Comparison of ENCODE assay signal across 14 cellular contexts in the genomic region with DNA sequence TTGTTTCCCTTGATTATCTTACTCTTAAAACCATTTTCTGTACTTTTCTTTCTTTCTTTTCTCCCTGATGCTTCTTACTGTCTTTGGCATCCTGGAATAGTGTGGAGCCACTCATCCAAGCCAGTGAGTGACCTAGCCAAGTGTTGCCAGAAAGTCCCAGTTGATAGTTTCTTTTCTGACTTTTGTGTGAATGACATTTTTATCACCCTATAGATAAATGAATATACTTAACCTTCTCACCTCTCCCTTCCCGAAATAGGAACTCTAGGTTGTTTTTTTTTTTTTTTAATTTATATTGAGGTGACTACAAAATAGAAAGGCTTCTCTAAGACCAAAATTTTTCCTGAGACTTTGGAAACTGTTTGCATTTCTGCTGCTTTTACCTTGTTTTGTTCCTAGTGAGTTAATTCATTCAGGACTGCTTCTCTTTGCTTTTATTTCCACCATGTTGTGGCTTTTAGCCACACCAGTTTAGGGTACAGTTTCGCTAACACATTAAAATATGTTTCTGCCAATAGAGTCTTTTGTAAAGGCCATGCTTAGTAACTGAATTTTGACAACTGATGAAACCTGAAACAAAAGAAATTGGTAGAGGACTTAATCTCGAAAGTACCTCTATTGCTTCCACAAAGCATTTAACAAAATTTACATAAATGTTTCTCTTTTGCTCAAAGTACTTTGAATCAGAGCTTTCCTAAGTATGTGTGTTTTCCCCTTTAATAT.
DNase-seq lines count a peak whose midpoint lies in the region; ATAC-seq and TF ChIP-seq lines count a peak whose summit lies in the region.
"Had no signal": no experiment of that assay in that cellular context is flagged by ENCODE, and none has a peak within 500 bp of the region (broad histone marks: within the 10 kb centered on the region; RNA-seq: fewer than 3 reads in every experiment).

No MANE protein-coding gene starts in this region.

- peak overlapping the region; percentile 34 for H3K4me2 ChIP-seq in Karpas-422 (ENCODE audit: low read depth, low read length, poor library complexity, severe bottlenecking)

- no peaks in the 10 kb centered on the region for H3K9me3 Mint-ChIP-seq in activated naive CD4-positive, alpha-beta T cell treated with anti-CD3 and anti-CD28 coated beads, Interleukin-2, amount 50 U/mL, for 72 hours
- H3K9me3 Mint-ChIP-seq in activated naive CD4-positive, alpha-beta T cell treated with anti-CD3 and anti-CD28 coated beads, Interleukin-2, amount 10 ng/mL, durations not matched to agents 7 days and 5 days, result no peaks in the 10 kb centered on the region
- no peaks in the 10 kb centered on the region for H3K9me3 Mint-ChIP-seq in stimulated activated naive B cell treated with anti-CD40 and anti-IgM and Interleukin-4, amounts not matched to agents 10 μg/mL and 1 μg/mL and 100 μg/mL, for 72 hours
- no peaks in the 10 kb centered on the region for H3K9me3 Mint-ChIP-seq in CD4-positive, alpha-beta T cell
- H3K9me3 Mint-ChIP-seq: activated naive CD8-positive, alpha-beta T cell treated with anti-CD3 and anti-CD28 coated beads, Interleukin-2, amount 10 ng/mL, durations not matched to agents 7 days and 5 days had no signal

- H3K36me3 ChIP-seq in HEK293 (ENCODE audit: control insufficient read depth in 2 of 2, insufficient read depth in 1 of 2, low read length in 2 of 2) (peaks cover 14 to 22% of the 10 kb centered on the region in 2 experiments), Karpas-422 (ENCODE audit: insufficient read depth, low read length) (peaks cover 22% of the 10 kb centered on the region)

- no peak overlapping the region for H3K27ac ChIP-seq in HEK293 (ENCODE audit: extremely low read depth, low read depth, low read length)
- H3K27ac ChIP-seq in Karpas-422 (ENCODE audit: low read length), result peak overlapping the region; percentile 20; the same call in 1 of the 2 replicates
- H3K27ac ChIP-seq in CD4-positive, alpha-beta T cell (ENCODE audit: low read depth, low read length), result no peak overlapping the region
- H3K27ac ChIP-seq: psoas muscle, SJCRH30, tibial nerve had no signal

- peak; percentile 14 to 64 for ATAC-seq in activated naive CD4-positive, alpha-beta T cell treated with anti-CD3 and anti-CD28 coated beads, Interleukin-2, amount 50 U/mL, for 72 hours
- no peak for ATAC-seq in stimulated activated naive B cell treated with anti-CD40 and anti-IgM and Interleukin-4, amounts not matched to agents 10 μg/mL and 1 μg/mL and 100 μg/mL, for 72 hours (replicated peaks)
- no peak for ATAC-seq in HG03460 (IDR thresholded peaks at IDR 0.05; ENCODE audit: unreplicated experiment)
- ATAC-seq in CD4-positive, alpha-beta T cell (ENCODE audit: poor library complexity), result no peak
- ATAC-seq: activated CD8-positive, alpha-beta memory T cell treated with anti-CD3 and anti-CD28 coated beads, Interleukin-2, amount 10 ng/mL, durations not matched to agents 7 days and 5 days; psoas muscle had no signal

- H3K9me2 ChIP-seq in Karpas-422 (replicated peaks; ENCODE audit: insufficient read depth, low read length), result no peaks in the 10 kb centered on the region

- H3K9me3 ChIP-seq in HEK293 (ENCODE audit: control insufficient read depth, insufficient read depth, low read depth, low read length), result no peaks in the 10 kb centered on the region
- no peaks in the 10 kb centered on the region for H3K9me3 ChIP-seq in Karpas-422 (ENCODE audit: low read length)
- H3K9me3 ChIP-seq in CD4-positive, alpha-beta T cell (ENCODE audit: control insufficient read depth, low read length), result no peaks in the 10 kb centered on the region
- H3K9me3 ChIP-seq: psoas muscle, SJCRH30, tibial nerve had no signal

- H3K4me3 ChIP-seq in HEK293 (ENCODE audit: low read depth, low read length), result no peak overlapping the region
- H3K4me3 ChIP-seq in Karpas-422 (ENCODE audit: low read length), result no peak overlapping the region
- H3K4me3 ChIP-seq: psoas muscle, SJCRH30, tibial nerve had no signal

- peaks cover 0 to 6% of the 10 kb centered on the region in 2 donors for H3K36me3 Mint-ChIP-seq in activated naive CD4-positive, alpha-beta T cell treated with anti-CD3 and anti-CD28 coated beads, Interleukin-2, amount 50 U/mL, for 72 hours
- peaks cover 20% of the 10 kb centered on the region for H3K36me3 Mint-ChIP-seq in activated naive CD4-positive, alpha-beta T cell treated with anti-CD3 and anti-CD28 coated beads, Interleukin-2, amount 10 ng/mL, durations not matched to agents 7 days and 5 days
- peaks cover 17 to 47% of the 10 kb centered on the region in 2 donors for H3K36me3 Mint-ChIP-seq in stimulated activated naive B cell treated with anti-CD40 and anti-IgM and Interleukin-4, amounts not matched to agents 10 μg/mL and 1 μg/mL and 100 μg/mL, for 72 hours
- peaks cover 81% of the 10 kb centered on the region for H3K36me3 Mint-ChIP-seq in CD4-positive, alpha-beta T cell (ENCODE audit: low read depth)

- H3K27ac Mint-ChIP-seq in activated naive CD4-positive, alpha-beta T cell treated with anti-CD3 and anti-CD28 coated beads, Interleukin-2, amount 50 U/mL, for 72 hours, result peak overlapping the region in 1 of 2 donors; percentile 72
- no peak overlapping the region for H3K27ac Mint-ChIP-seq in activated naive CD4-positive, alpha-beta T cell treated with anti-CD3 and anti-CD28 coated beads, Interleukin-2, amount 10 ng/mL, durations not matched to agents 7 days and 5 days
- H3K27ac Mint-ChIP-seq in stimulated activated naive B cell treated with anti-CD40 and anti-IgM and Interleukin-4, amounts not matched to agents 10 μg/mL and 1 μg/mL and 100 μg/mL, for 72 hours, result peak overlapping the region; percentile 11
- H3K27ac Mint-ChIP-seq in CD4-positive, alpha-beta T cell, result no peak overlapping the region
- H3K27ac Mint-ChIP-seq: activated CD8-positive, alpha-beta memory T cell treated with anti-CD3 and anti-CD28 coated beads, Interleukin-2, amount 10 ng/mL, durations not matched to agents 7 days and 5 days; activated naive CD8-positive, alpha-beta T cell treated with anti-CD3 and anti-CD28 coated beads, Interleukin-2, amount 10 ng/mL, durations not matched to agents 7 days and 5 days had no signal

- H3K79me2 ChIP-seq in Karpas-422 (ENCODE audit: low read length), result no peaks in the 10 kb centered on the region

- H2AFZ ChIP-seq in Karpas-422 (ENCODE audit: low read length), result peak overlapping the region; percentile 54; the same call in 1 of the 2 replicates

- H3K4me3 Mint-ChIP-seq in activated naive CD4-positive, alpha-beta T cell treated with anti-CD3 and anti-CD28 coated beads, Interleukin-2, amount 10 ng/mL, durations not matched to agents 7 days and 5 days, result no peak overlapping the region
- H3K4me3 Mint-ChIP-seq in stimulated activated naive B cell treated with anti-CD40 and anti-IgM and Interleukin-4, amounts not matched to agents 10 μg/mL and 1 μg/mL and 100 μg/mL, for 72 hours, result peak overlapping the region in 1 of 2 donors; percentile 22
- no peak overlapping the region for H3K4me3 Mint-ChIP-seq in CD4-positive, alpha-beta T cell
- H3K4me3 Mint-ChIP-seq: activated CD8-positive, alpha-beta memory T cell treated with anti-CD3 and anti-CD28 coated beads, Interleukin-2, amount 10 ng/mL, durations not matched to agents 7 days and 5 days; activated naive CD8-positive, alpha-beta T cell treated with anti-CD3 and anti-CD28 coated beads, Interleukin-2, amount 10 ng/mL, durations not matched to agents 7 days and 5 days had no signal

- H4K20me1 ChIP-seq in Karpas-422 (ENCODE audit: insufficient read depth, low read depth, low read length), result no peaks in the 10 kb centered on the region

- no peaks in the 10 kb centered on the region for H3K27me3 ChIP-seq in Karpas-422 (ENCODE audit: low read length)
- no peaks in the 10 kb centered on the region for H3K27me3 ChIP-seq in CD4-positive, alpha-beta T cell (ENCODE audit: control insufficient read depth, insufficient read depth, low read length)
- H3K27me3 ChIP-seq: SJCRH30, tibial nerve had no signal

- no peak for DNase-seq in activated naive CD4-positive, alpha-beta T cell treated with anti-CD3 and anti-CD28 coated beads, Interleukin-2, amount 50 U/mL, for 72 hours (ENCODE audit: low spot score in 2 of 2)
- DNase-seq in activated naive CD4-positive, alpha-beta T cell treated with anti-CD3 and anti-CD28 coated beads, Interleukin-2, amount 10 ng/mL, durations not matched to agents 7 days and 5 days, result no peak
- DNase-seq in Karpas-422, result no peak
- no peak for DNase-seq in stimulated activated naive B cell treated with anti-CD40 and anti-IgM and Interleukin-4, amounts not matched to agents 10 μg/mL and 1 μg/mL and 100 μg/mL, for 72 hours
- DNase-seq in HUDEP-2 (lab: John Stamatoyannopoulos, UW; ENCODE audit: unreplicated experiment in 76 of 76), result no peak
- no peak for DNase-seq in CD4-positive, alpha-beta T cell
- DNase-seq: activated CD8-positive, alpha-beta memory T cell treated with anti-CD3 and anti-CD28 coated beads, Interleukin-2, amount 10 ng/mL, durations not matched to agents 7 days and 5 days; activated naive CD8-positive, alpha-beta T cell treated with anti-CD3 and anti-CD28 coated beads, Interleukin-2, amount 10 ng/mL, durations not matched to agents 7 days and 5 days; NCI-H1930; psoas muscle; SJCRH30 had no signal

- H3K4me1 Mint-ChIP-seq in activated naive CD4-positive, alpha-beta T cell treated with anti-CD3 and anti-CD28 coated beads, Interleukin-2, amount 10 ng/mL, durations not matched to agents 7 days and 5 days, result no peaks in the 10 kb centered on the region
- peaks cover 2 to 11% of the 10 kb centered on the region in 2 donors for H3K4me1 Mint-ChIP-seq in stimulated activated naive B cell treated with anti-CD40 and anti-IgM and Interleukin-4, amounts not matched to agents 10 μg/mL and 1 μg/mL and 100 μg/mL, for 72 hours
- H3K4me1 Mint-ChIP-seq in CD4-positive, alpha-beta T cell (ENCODE audit: low read depth), result no peaks in the 10 kb centered on the region
- H3K4me1 Mint-ChIP-seq: activated naive CD8-positive, alpha-beta T cell treated with anti-CD3 and anti-CD28 coated beads, Interleukin-2, amount 10 ng/mL, durations not matched to agents 7 days and 5 days had no signal

- H3K4me1 ChIP-seq in HEK293 (ENCODE audit: control insufficient read depth, insufficient read depth, low read length) (peaks cover 7% of the 10 kb centered on the region), Karpas-422 (ENCODE audit: low read length) (peaks cover 13% of the 10 kb centered on the region)
- H3K4me1 ChIP-seq: psoas muscle, SJCRH30, tibial nerve had no signal

- intact Hi-C loops in CD4-positive, alpha-beta T cell (cut with DNase I, micrococcal nuclease), result no loop called here

- CTCF ChIA-PET in activated naive CD4-positive, alpha-beta T cell treated with anti-CD3 and anti-CD28 coated beads, Interleukin-2, amount 10 ng/mL, durations not matched to agents 7 days and 5 days (lab: Charles Lee), result interaction anchor here (2.6 kb wide), 1 partner anchor 68 kb away, joined by 8 read pairs; no protein-coding TSS in a partner anchor
- CTCF ChIA-PET in HEK293 (lab: Yijun Ruan, JAX), result no interaction called here
- CTCF ChIA-PET in CD4-positive, alpha-beta T cell (lab: Charles Lee), result interaction anchor here (1.4 kb wide), 1 partner anchor 68 kb away, joined by 3 read pairs; no protein-coding TSS in a partner anchor

- no peak for TF ChIP-seq CTCF in HEK293 (tag by site-specific recombination; IDR thresholded peaks at IDR 0.05)
- no peak for TF ChIP-seq CTCF in CD4-positive, alpha-beta T cell (IDR thresholded peaks at IDR 0.05)

- H3K27me3 Mint-ChIP-seq in activated naive CD4-positive, alpha-beta T cell treated with anti-CD3 and anti-CD28 coated beads, Interleukin-2, amount 10 ng/mL, durations not matched to agents 7 days and 5 days, result no peaks in the 10 kb centered on the region
- H3K27me3 Mint-ChIP-seq in stimulated activated naive B cell treated with anti-CD40 and anti-IgM and Interleukin-4, amounts not matched to agents 10 μg/mL and 1 μg/mL and 100 μg/mL, for 72 hours, result no peaks in the 10 kb centered on the region
- H3K27me3 Mint-ChIP-seq in CD4-positive, alpha-beta T cell, result no peaks in the 10 kb centered on the region
- H3K27me3 Mint-ChIP-seq: activated CD8-positive, alpha-beta memory T cell treated with anti-CD3 and anti-CD28 coated beads, Interleukin-2, amount 10 ng/mL, durations not matched to agents 7 days and 5 days; activated naive CD8-positive, alpha-beta T cell treated with anti-CD3 and anti-CD28 coated beads, Interleukin-2, amount 10 ng/mL, durations not matched to agents 7 days and 5 days had no signal

- no peak overlapping the region for H3K9ac ChIP-seq in Karpas-422 (ENCODE audit: low read length)

- POLR2A ChIA-PET in HEK293 (lab: Yijun Ruan, JAX), result no interaction called here
- POLR2A ChIA-PET in CD4-positive, alpha-beta T cell (lab: Charles Lee), result no interaction called here

Comparison
In these comparisons a context has a peak if more than half of its experiments do, and no peak if none do; other contexts are left out.
1. ATAC-seq: peak in activated naive CD4-positive, alpha-beta T cell treated with anti-CD3 and anti-CD28 coated beads, Interleukin-2, amount 50 U/mL, for 72 hours (2 of 2); none in stimulated activated naive B cell treated with anti-CD40 and anti-IgM and Interleukin-4, amounts not matched to agents 10 μg/mL and 1 μg/mL and 100 μg/mL, for 72 hours (0 of 2), HG03460 (single experiment) and CD4-positive, alpha-beta T cell (single experiment).